Comparison of ENCODE assay signal across 10 cellular contexts in the genomic region with DNA sequence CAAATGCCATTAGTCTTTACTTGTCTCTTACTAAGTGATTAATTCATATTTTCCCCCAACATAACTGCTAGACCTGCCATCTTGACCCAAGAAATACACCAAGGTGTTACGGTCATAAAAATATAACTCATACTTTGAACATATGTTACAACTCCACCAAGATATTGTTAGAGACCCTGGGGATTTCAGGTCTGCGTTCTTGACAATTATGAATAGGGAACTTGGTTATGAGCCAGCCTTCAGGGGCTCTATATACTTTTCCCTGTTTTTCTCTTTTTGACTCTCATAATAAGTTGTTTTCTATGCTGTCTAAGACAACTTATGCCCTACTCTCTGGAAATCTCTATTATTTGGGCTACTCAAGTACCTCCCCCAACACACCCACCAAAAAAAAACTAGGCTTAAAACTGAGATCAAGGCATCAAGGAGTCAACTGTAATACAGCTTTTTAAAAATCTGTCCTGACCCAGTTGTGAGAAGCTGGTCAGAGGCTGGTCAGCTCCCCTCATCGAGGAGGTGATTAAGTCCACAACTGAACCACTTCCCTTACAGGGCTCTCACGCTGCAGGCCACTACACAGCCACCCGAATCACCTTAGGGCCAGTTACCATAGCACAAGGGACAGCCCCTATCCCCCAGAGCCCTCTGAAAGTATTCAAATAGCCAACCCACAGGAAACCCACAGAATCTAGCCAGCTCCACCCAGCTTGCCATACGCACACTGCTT. TPM values are rescaled to one million over a fixed set of nuclear protein-coding genes. Genes with fewer than 3 reads are reported as not detected.
DNase-seq lines count a peak whose midpoint lies in the region; ATAC-seq and TF ChIP-seq lines count a peak whose summit lies in the region.
"Had no signal": no experiment of that assay in that cellular context is flagged by ENCODE, and none has a peak within 500 bp of the region (broad histone marks: within the 10 kb centered on the region; RNA-seq: fewer than 3 reads in every experiment).

No MANE protein-coding gene starts in this region.

- peaks cover 10% of the 10 kb centered on the region for H3K27me3 Mint-ChIP-seq in activated CD8-positive, alpha-beta memory T cell treated with anti-CD3 and anti-CD28 coated beads, Interleukin-2, amount 10 ng/mL, durations not matched to agents 7 days and 5 days

- no peak overlapping the region for H3K27ac Mint-ChIP-seq in activated CD8-positive, alpha-beta memory T cell treated with anti-CD3 and anti-CD28 coated beads, Interleukin-2, amount 10 ng/mL, durations not matched to agents 7 days and 5 days

- peaks cover 3% of the 10 kb centered on the region for H3K36me3 Mint-ChIP-seq in activated CD8-positive, alpha-beta memory T cell treated with anti-CD3 and anti-CD28 coated beads, Interleukin-2, amount 10 ng/mL, durations not matched to agents 7 days and 5 days

- TF ChIP-seq CTCF in omental fat pad (IDR thresholded peaks at IDR 0.05) = no peak

- H3K4me3 Mint-ChIP-seq in activated CD8-positive, alpha-beta memory T cell treated with anti-CD3 and anti-CD28 coated beads, Interleukin-2, amount 10 ng/mL, durations not matched to agents 7 days and 5 days = no peak overlapping the region

- peaks cover 6% of the 10 kb centered on the region for H3K4me1 Mint-ChIP-seq in activated CD8-positive, alpha-beta memory T cell treated with anti-CD3 and anti-CD28 coated beads, Interleukin-2, amount 10 ng/mL, durations not matched to agents 7 days and 5 days

- ATAC-seq in activated CD8-positive, alpha-beta memory T cell treated with anti-CD3 and anti-CD28 coated beads, Interleukin-2, amount 10 ng/mL, durations not matched to agents 7 days and 5 days = peak; percentile 74
- ATAC-seq in HG02763 (IDR thresholded peaks at IDR 0.05; ENCODE audit: unreplicated experiment) (peak; percentile 100), HG03575 (IDR thresholded peaks at IDR 0.05; ENCODE audit: extremely low read depth, insufficient number of reproducible peaks, low FRiP score, unreplicated experiment) (peak; percentile 97), omental fat pad (ENCODE audit: low FRiP score) (no peak)
- ATAC-seq: A549, Panc1 had no signal

- H3K9me3 Mint-ChIP-seq in activated CD8-positive, alpha-beta memory T cell treated with anti-CD3 and anti-CD28 coated beads, Interleukin-2, amount 10 ng/mL, durations not matched to agents 7 days and 5 days (ENCODE audit: low read depth) = peaks cover 3% of the 10 kb centered on the region

- peak; percentile 55 for DNase-seq in activated CD8-positive, alpha-beta memory T cell treated with anti-CD3 and anti-CD28 coated beads, Interleukin-2, amount 10 ng/mL, durations not matched to agents 7 days and 5 days
- DNase-seq in activated CD8-positive, alpha-beta memory T cell treated with anti-CD3 and anti-CD28 coated beads, Interleukin-2, amount 50 U/mL, for 4 hours = no peak
- DNase-seq in omental fat pad (ENCODE audit: low spot score) (no peak), hepatic stellate cell (ENCODE audit: low spot score) (no peak), mucosa of gallbladder (ENCODE audit: low spot score) (no peak), GDM1 (lab: John Stamatoyannopoulos, UW) (no peak)

- CTCF ChIA-PET in activated CD8-positive, alpha-beta memory T cell treated with anti-CD3 and anti-CD28 coated beads, Interleukin-2, amount 10 ng/mL, durations not matched to agents 7 days and 5 days (lab: Charles Lee) = interaction anchor here (0.7 kb wide), 1 partner anchor 20 kb away, joined by 3 read pairs; no protein-coding TSS in a partner anchor

RNA-seq across cellular contexts. Expression of a gene that starts 10.5 kb away (rescaled TPM):
- total RNA-seq in activated CD8-positive, alpha-beta memory T cell treated with anti-CD3 and anti-CD28 coated beads, Interleukin-2, amount 10 ng/mL, durations not matched to agents 7 days and 5 days = 1 to 10 TPM; 1.5 to 3.7 TPM
- total RNA-seq in omental fat pad = 10 to 100 TPM in 2 of 4 donors, 1 to 10 TPM in 2; 4.2 to 22.7 (median 9.5) TPM
- total RNA-seq in mucosa of gallbladder = 30.2 TPM

RNA-seq across cellular contexts. Expression of a gene that starts 46.1 kb away (rescaled TPM):
- total RNA-seq in activated CD8-positive, alpha-beta memory T cell treated with anti-CD3 and anti-CD28 coated beads, Interleukin-2, amount 10 ng/mL, durations not matched to agents 7 days and 5 days = 1 to 10 TPM; 1.2 TPM
- total RNA-seq in omental fat pad = 10 to 100 TPM in 3 of 4 donors, 1 to 10 TPM in 1; 7.7 to 15.3 (median 11.8) TPM
- 38.2 TPM for total RNA-seq in mucosa of gallbladder
